In the genomic region with DNA sequence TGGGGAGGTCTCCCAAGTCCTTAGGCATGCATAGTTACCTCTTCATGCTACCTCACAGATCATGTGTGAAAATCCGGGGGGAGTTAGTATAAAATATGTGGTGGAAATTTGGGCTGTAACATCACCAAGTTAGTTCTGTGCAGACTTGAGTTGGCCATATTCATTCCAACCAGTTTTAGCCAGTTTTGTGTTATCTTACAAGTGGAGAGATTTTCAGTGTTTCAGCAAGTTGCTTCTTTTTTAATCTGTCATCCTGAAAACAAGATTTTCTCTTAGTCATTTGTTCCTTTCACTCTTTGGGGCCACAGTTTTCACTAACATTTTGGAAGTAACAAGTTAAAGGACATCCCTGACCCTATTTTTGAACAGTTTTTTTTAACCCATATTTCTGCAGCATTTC, we compare ENCODE assay signal across 25 cellular contexts. TPM values are rescaled to one million over a fixed set of nuclear protein-coding genes. Genes with fewer than 3 reads are reported as not detected.
DNase-seq lines count a peak whose midpoint lies in the region; ATAC-seq and TF ChIP-seq lines count a peak whose summit lies in the region.
"Had no signal": no experiment of that assay in that cellular context is flagged by ENCODE, and none has a peak within 500 bp of the region (broad histone marks: within the 10 kb centered on the region; RNA-seq: fewer than 3 reads in every experiment).

No MANE protein-coding gene starts in this region.

- no peak for DNase-seq in activated CD8-positive, alpha-beta T cell treated with anti-CD3 and anti-CD28 coated beads for 36 hours
- no peak for DNase-seq in activated CD8-positive, alpha-beta T cell treated with anti-CD3 and anti-CD28 coated beads, Interleukin-2, amount 10 ng/mL, durations not matched to agents 7 days and 5 days
- DNase-seq in A673 (ENCODE audit: low spot score) = no peak
- DNase-seq in OCI-M1 (lab: John Stamatoyannopoulos, UW) = peak; percentile 15
- no peak for DNase-seq in endodermal cell
- DNase-seq in CD14-positive monocyte (ENCODE audit: low spot score) = no peak
- DNase-seq in HCEC 1CT = no peak
- no peak for DNase-seq in NCI-H1105 (lab: John Stamatoyannopoulos, UW)
- DNase-seq: CD4-positive, alpha-beta T cell; DMS53; GM23248; H7; KBM-7; MM.1S; NCI-H1417; NCI-H1694 treated with DMSO at 0.1 percent for 48 hours; NCI-H2081; NCI-H2227 treated with DMSO at 0.1 percent for 48 hours; NCI-H510A; NCI-H69; SK-N-SH had no signal

- H3K4me1 Mint-ChIP-seq in activated CD8-positive, alpha-beta T cell treated with anti-CD3 and anti-CD28 coated beads for 36 hours (ENCODE audit: low read depth) = peaks cover 12% of the 10 kb centered on the region
- peaks cover 8% of the 10 kb centered on the region for H3K4me1 Mint-ChIP-seq in activated CD8-positive, alpha-beta T cell treated with anti-CD3 and anti-CD28 coated beads, Interleukin-2, amount 10 ng/mL, durations not matched to agents 7 days and 5 days (ENCODE audit: low read depth)
- no peaks in the 10 kb centered on the region for H3K4me1 Mint-ChIP-seq in endodermal cell
- H3K4me1 Mint-ChIP-seq in CD14-positive monocyte = peaks cover 8% of the 10 kb centered on the region

- no peak for TF ChIP-seq CTCF in activated CD8-positive, alpha-beta T cell treated with anti-CD3 and anti-CD28 coated beads for 36 hours (IDR thresholded peaks at IDR 0.05)
- TF ChIP-seq CTCF in A673 (conservative IDR thresholded peaks at IDR 0.05; ENCODE audit: low read depth, low read length) = no peak
- TF ChIP-seq CTCF in endodermal cell (conservative IDR thresholded peaks at IDR 0.05) = no peak
- no peak for TF ChIP-seq CTCF in CD14-positive monocyte (IDR thresholded peaks at IDR 0.05)

- no peaks in the 10 kb centered on the region for H3K27me3 Mint-ChIP-seq in activated CD8-positive, alpha-beta T cell treated with anti-CD3 and anti-CD28 coated beads for 36 hours
- H3K27me3 Mint-ChIP-seq in activated CD8-positive, alpha-beta T cell treated with anti-CD3 and anti-CD28 coated beads, Interleukin-2, amount 10 ng/mL, durations not matched to agents 7 days and 5 days (ENCODE audit: low read depth) = no peaks in the 10 kb centered on the region
- H3K27me3 Mint-ChIP-seq in endodermal cell (ENCODE audit: insufficient read depth) = no peaks in the 10 kb centered on the region
- H3K27me3 Mint-ChIP-seq in CD14-positive monocyte (ENCODE audit: low read depth in 3 of 3) = no peaks in the 10 kb centered on the region
- H3K27me3 Mint-ChIP-seq: CD4-positive, alpha-beta T cell had no signal

- intact Hi-C loops in activated CD8-positive, alpha-beta T cell treated with anti-CD3 and anti-CD28 coated beads for 36 hours (cut with micrococcal nuclease) = no loop called here
- intact Hi-C loops in A673 (cut with micrococcal nuclease; ENCODE audit: unreplicated experiment) = no loop called here
- intact Hi-C loops in CD14-positive monocyte (cut with micrococcal nuclease) = no loop called here

- peak overlapping the region; percentile 34 for H3K27ac Mint-ChIP-seq in activated CD8-positive, alpha-beta T cell treated with anti-CD3 and anti-CD28 coated beads for 36 hours
- no peak overlapping the region for H3K27ac Mint-ChIP-seq in activated CD8-positive, alpha-beta T cell treated with anti-CD3 and anti-CD28 coated beads, Interleukin-2, amount 10 ng/mL, durations not matched to agents 7 days and 5 days
- H3K27ac Mint-ChIP-seq in endodermal cell = no peak overlapping the region
- peak overlapping the region in 2 of 7 donors; percentile 5 to 45 for H3K27ac Mint-ChIP-seq in CD14-positive monocyte
- H3K27ac Mint-ChIP-seq: CD4-positive, alpha-beta T cell had no signal

- no peak overlapping the region for H3K27ac ChIP-seq in A673 (ENCODE audit: low read depth, low read length, poor library complexity, severe bottlenecking)
- no peak overlapping the region for H3K27ac ChIP-seq in endodermal cell (ENCODE audit: low read depth, low read length)
- H3K27ac ChIP-seq: BLaER1, GM23248 had no signal

- no peak overlapping the region for H3K9ac ChIP-seq in endodermal cell (ENCODE audit: extremely low read depth, low read length, poor library complexity, severe bottlenecking)
- H3K9ac ChIP-seq: BLaER1, GM23248, SK-N-SH had no signal

- TSS peak; percentile 27 for BruUV-seq in A673 (replicated peaks; lab: Mats Ljungman, UMichigan)

- H3K36me3 Mint-ChIP-seq in activated CD8-positive, alpha-beta T cell treated with anti-CD3 and anti-CD28 coated beads for 36 hours (ENCODE audit: low read depth) = peaks cover 27% of the 10 kb centered on the region
- peaks cover 71% of the 10 kb centered on the region for H3K36me3 Mint-ChIP-seq in activated CD8-positive, alpha-beta T cell treated with anti-CD3 and anti-CD28 coated beads, Interleukin-2, amount 10 ng/mL, durations not matched to agents 7 days and 5 days (ENCODE audit: low read depth)
- H3K36me3 Mint-ChIP-seq in endodermal cell (ENCODE audit: low read depth) = peaks cover 84% of the 10 kb centered on the region
- H3K36me3 Mint-ChIP-seq in CD14-positive monocyte = peaks cover 54 to 65% of the 10 kb centered on the region in 2 donors

- peaks cover 12% of the 10 kb centered on the region for H3K9me3 Mint-ChIP-seq in activated CD8-positive, alpha-beta T cell treated with anti-CD3 and anti-CD28 coated beads for 36 hours
- peaks cover 22% of the 10 kb centered on the region for H3K9me3 Mint-ChIP-seq in activated CD8-positive, alpha-beta T cell treated with anti-CD3 and anti-CD28 coated beads, Interleukin-2, amount 10 ng/mL, durations not matched to agents 7 days and 5 days (ENCODE audit: insufficient read depth)
- peaks cover 45% of the 10 kb centered on the region for H3K9me3 Mint-ChIP-seq in endodermal cell
- H3K9me3 Mint-ChIP-seq in CD14-positive monocyte = peaks cover 5 to 32% (median 15%) of the 10 kb centered on the region in 7 donors

- CTCF ChIA-PET in activated CD8-positive, alpha-beta T cell treated with anti-CD3 and anti-CD28 coated beads for 36 hours (lab: Charles Lee) = no interaction called here
- CTCF ChIA-PET in activated CD8-positive, alpha-beta T cell treated with anti-CD3 and anti-CD28 coated beads, Interleukin-2, amount 10 ng/mL, durations not matched to agents 7 days and 5 days (lab: Charles Lee) = no interaction called here
- CTCF ChIA-PET in A673 (lab: Charles Lee) = no interaction called here

- no peak overlapping the region for H3K4me3 Mint-ChIP-seq in activated CD8-positive, alpha-beta T cell treated with anti-CD3 and anti-CD28 coated beads for 36 hours
- H3K4me3 Mint-ChIP-seq in activated CD8-positive, alpha-beta T cell treated with anti-CD3 and anti-CD28 coated beads, Interleukin-2, amount 10 ng/mL, durations not matched to agents 7 days and 5 days = no peak overlapping the region
- H3K4me3 Mint-ChIP-seq in endodermal cell (no peak overlapping the region), CD14-positive monocyte (no peak overlapping the region)
- H3K4me3 Mint-ChIP-seq: CD4-positive, alpha-beta T cell had no signal

- H3K9me3 ChIP-seq in A673 (ENCODE audit: low read depth, low read length, poor library complexity, severe bottlenecking) (no peaks in the 10 kb centered on the region), endodermal cell (ENCODE audit: control insufficient read depth, low read length) (peaks cover 91% of the 10 kb centered on the region)
- H3K9me3 ChIP-seq: SK-N-SH had no signal

- H3K27me3 ChIP-seq in A673 (replicated peaks; ENCODE audit: insufficient read depth, low read depth, low read length, poor library complexity) (no peaks in the 10 kb centered on the region), endodermal cell (ENCODE audit: control insufficient read depth, insufficient read depth, low read length, poor library complexity, severe bottlenecking) (no peaks in the 10 kb centered on the region)
- H3K27me3 ChIP-seq: BLaER1 had no signal

- POLR2A ChIA-PET in activated CD8-positive, alpha-beta T cell treated with anti-CD3 and anti-CD28 coated beads for 36 hours (lab: Charles Lee) = no interaction called here
- POLR2A ChIA-PET in activated CD8-positive, alpha-beta T cell treated with anti-CD3 and anti-CD28 coated beads, Interleukin-2, amount 10 ng/mL, durations not matched to agents 7 days and 5 days (lab: Charles Lee) = no interaction called here
- POLR2A ChIA-PET in A673 (lab: Charles Lee; ENCODE audit: low non-redundant PET) = no interaction called here

- WGBS in endodermal cell (ENCODE audit: insufficient coverage in 1 of 2, insufficient read length in 1 of 2), 2 experiments = 92% methylated on average over 1 of the region's 1 CpG; no CpG with 5 or more reads in 1 of the 2 experiments

- H3K36me3 ChIP-seq in A673 (ENCODE audit: insufficient read depth, low read length, poor library complexity, severe bottlenecking) (peaks cover 22% of the 10 kb centered on the region), endodermal cell (ENCODE audit: control insufficient read depth, insufficient read depth, low read length) (peaks cover 89% of the 10 kb centered on the region)

- H3K4me3 ChIP-seq in A673 (ENCODE audit: low read depth, low read length, poor library complexity, severe bottlenecking) (no peak overlapping the region), endodermal cell (ENCODE audit: low read length) (peak overlapping the region; percentile 43)
- H3K4me3 ChIP-seq: BLaER1, GM23248 had no signal

- ATAC-seq in activated CD8-positive, alpha-beta T cell treated with anti-CD3 and anti-CD28 coated beads for 36 hours = peak; percentile 42
- no peak for ATAC-seq in activated CD8-positive, alpha-beta T cell treated with anti-CD3 and anti-CD28 coated beads, Interleukin-2, amount 10 ng/mL, durations not matched to agents 7 days and 5 days

- H3K4me1 ChIP-seq in A673 (ENCODE audit: insufficient read depth, low read length, poor library complexity, severe bottlenecking) (no peaks in the 10 kb centered on the region), endodermal cell (ENCODE audit: control insufficient read depth, insufficient read depth, low read length) (no peaks in the 10 kb centered on the region)
- H3K4me1 ChIP-seq: BLaER1 had no signal

RNA-seq across cellular contexts. Expression of a gene that starts 11.3 kb away (rescaled TPM):
- total RNA-seq in activated CD8-positive, alpha-beta T cell treated with anti-CD3 and anti-CD28 coated beads for 36 hours = 1 to 10 TPM; 7.4 to 8.2 TPM
- total RNA-seq in activated CD8-positive, alpha-beta T cell treated with anti-CD3 and anti-CD28 coated beads, Interleukin-2, amount 10 ng/mL, durations not matched to agents 7 days and 5 days = 10 to 100 TPM; 26.9 to 29.2 TPM
- total RNA-seq in A673 (2021) (34.5 and 35.4 TPM in 2 replicates), endodermal cell (10 to 100 TPM; 42.4 to 61.4 TPM)
- polyA plus RNA-seq in endodermal cell (2013, experiment 1 of 2) = 45.0 TPM
- polyA plus RNA-seq in endodermal cell (2013, experiment 2 of 2) = 45.7 TPM
- polyA plus RNA-seq in CD14-positive monocyte = 10 to 100 TPM; 43.4 to 45.4 TPM

RNA-seq across cellular contexts. Expression of a gene that starts 55.1 kb away (rescaled TPM):
- total RNA-seq in activated CD8-positive, alpha-beta T cell treated with anti-CD3 and anti-CD28 coated beads for 36 hours = not detected
- not detected for total RNA-seq in activated CD8-positive, alpha-beta T cell treated with anti-CD3 and anti-CD28 coated beads, Interleukin-2, amount 10 ng/mL, durations not matched to agents 7 days and 5 days
- not detected in 2 replicates for total RNA-seq in A673 (2021)
- total RNA-seq in endodermal cell = not detected
- polyA plus RNA-seq in endodermal cell (2013, experiment 1 of 2) = not detected
- not detected for polyA plus RNA-seq in endodermal cell (2013, experiment 2 of 2)
- not detected for polyA plus RNA-seq in CD14-positive monocyte
- total RNA-seq: A172, G401, GM23248, H7 had no signal
- polyA plus RNA-seq: AG04450, GM23248, SK-N-SH had no signal
